17 cellular contexts compared by ENCODE assay signal in genomic region chr17:13788385-13788784, GRCh38.
DNase-seq lines count a peak whose midpoint lies in the region; ATAC-seq and TF ChIP-seq lines count a peak whose summit lies in the region.
"Had no signal": no experiment of that assay in that cellular context is flagged by ENCODE, and none has a peak within 500 bp of the region (broad histone marks: within the 10 kb centered on the region; RNA-seq: fewer than 3 reads in every experiment).

No MANE protein-coding gene starts in this region.

- H2BK15ac ChIP-seq in H9 (ENCODE audit: low read depth, low read length): no peak overlapping the region

- H2BK120ac ChIP-seq in H9 (ENCODE audit: low read depth, low read length, poor library complexity, severe bottlenecking): no peak overlapping the region

- no peak overlapping the region for H4K8ac ChIP-seq in H9 (replicated peaks; ENCODE audit: insufficient read length, low read depth, low read length)

- no peak overlapping the region for H3K4ac ChIP-seq in H9 (ENCODE audit: low read depth, low read length)

- peak overlapping the region; percentile 42 for H3K27ac Mint-ChIP-seq in mesothelial cell of epicardium
- no peak overlapping the region for H3K27ac Mint-ChIP-seq in H9
- H3K27ac Mint-ChIP-seq: CD14-positive monocyte; CD8-positive, alpha-beta T cell had no signal

- H3K56ac ChIP-seq in H9 (ENCODE audit: insufficient read length, low read depth, low read length): no peak overlapping the region

- no peaks in the 10 kb centered on the region for H4K20me1 ChIP-seq in H9 (ENCODE audit: control insufficient read depth, insufficient read depth, insufficient read length)

- no peak overlapping the region for H2BK20ac ChIP-seq in H9 (ENCODE audit: low read depth, low read length, poor library complexity, severe bottlenecking)

- H3K79me1 ChIP-seq in H9 (ENCODE audit: insufficient read depth, low read depth, low read length, poor library complexity, severe bottlenecking): no peaks in the 10 kb centered on the region

- TF ChIP-seq CTCF in fibroblast of villous mesenchyme (IDR thresholded peaks at IDR 0.05; ENCODE audit: insufficient read depth, low read depth, low read length): no peak
- no peak for TF ChIP-seq CTCF in mesothelial cell of epicardium (IDR thresholded peaks at IDR 0.05; ENCODE audit: unreplicated experiment)
- TF ChIP-seq CTCF in gastroesophageal sphincter (IDR thresholded peaks at IDR 0.05): no peak
- no peak for TF ChIP-seq CTCF in H9 (conservative IDR thresholded peaks at IDR 0.05)

- H3K36me3 Mint-ChIP-seq in mesothelial cell of epicardium (peaks cover 3% of the 10 kb centered on the region), H9 (ENCODE audit: insufficient read depth in 1 of 3, low read depth in 3 of 3) (peaks cover 0 to 7% (median 0%) of the 10 kb centered on the region in 3 experiments; a peak in 2 of 7 replicates)
- H3K36me3 Mint-ChIP-seq: CD14-positive monocyte; CD8-positive, alpha-beta T cell had no signal

- H4K5ac ChIP-seq in H9 (ENCODE audit: insufficient read length, low read depth, low read length): no peak overlapping the region

- no peak overlapping the region for H3K23ac ChIP-seq in H9 (ENCODE audit: insufficient read length, low read depth, low read length)

- TF ChIP-seq POLR2A in gastroesophageal sphincter (IDR thresholded peaks at IDR 0.05): no peak

- H3K9me3 ChIP-seq in gastroesophageal sphincter (no peaks in the 10 kb centered on the region), H9 (ENCODE audit: control insufficient read depth, low read depth, low read length) (peaks cover 6% of the 10 kb centered on the region)
- H3K9me3 ChIP-seq: A549, HAP-1 had no signal

- H3K4me2 ChIP-seq in H9 (ENCODE audit: insufficient read depth, insufficient read length, low read length): no peak overlapping the region
- H3K4me2 ChIP-seq: A549 had no signal

- H3K4me3 ChIP-seq in fibroblast of villous mesenchyme (ENCODE audit: low read depth, low read length): no peak overlapping the region
- H3K4me3 ChIP-seq in gastroesophageal sphincter: no peak overlapping the region
- H3K4me3 ChIP-seq: A549, HAP-1 had no signal

- no peak overlapping the region for H3K18ac ChIP-seq in H9 (ENCODE audit: insufficient read length, low read depth, low read length)

- no peak overlapping the region for H4K91ac ChIP-seq in H9 (ENCODE audit: insufficient read length, low read depth, low read length)

- H3K4me3 Mint-ChIP-seq in mesothelial cell of epicardium (no peak overlapping the region), H9 (no peak overlapping the region)
- H3K4me3 Mint-ChIP-seq: CD14-positive monocyte; CD8-positive, alpha-beta T cell had no signal

- H3K36me3 ChIP-seq in gastroesophageal sphincter: no peaks in the 10 kb centered on the region
- H3K36me3 ChIP-seq: HAP-1 had no signal

- WGBS in gastroesophageal sphincter (ENCODE audit: low coverage in 1 of 2), 2 donors: 29 to 50% methylated on average over 1 to 2 of the region's 2 CpGs
- WGBS in H9 (ENCODE audit: extremely low coverage, insufficient read length, low lambda C conversion rate): no CpG with 5 or more reads among the region's 2 CpGs

- no peaks in the 10 kb centered on the region for H3K23me2 ChIP-seq in H9 (ENCODE audit: insufficient read length, low read depth, low read length, poor library complexity, severe bottlenecking)

- no peaks in the 10 kb centered on the region for H3K27me3 Mint-ChIP-seq in mesothelial cell of epicardium (ENCODE audit: low read depth)
- H3K27me3 Mint-ChIP-seq in H9 (ENCODE audit: low read depth): no peaks in the 10 kb centered on the region

- no peak overlapping the region for H2BK12ac ChIP-seq in H9 (ENCODE audit: insufficient read length, low read depth, low read length)

- H3K9me3 Mint-ChIP-seq in mesothelial cell of epicardium (peaks cover 7% of the 10 kb centered on the region), H9 (peaks cover 6 to 8% of the 10 kb centered on the region in 2 experiments; a peak in 3 of 5 replicates)
- H3K9me3 Mint-ChIP-seq: CD8-positive, alpha-beta T cell had no signal

- H3K27me3 ChIP-seq in gastroesophageal sphincter (no peaks in the 10 kb centered on the region), H9 (ENCODE audit: insufficient read depth, low read length) (no peaks in the 10 kb centered on the region)

- no peak overlapping the region for H2BK5ac ChIP-seq in H9 (ENCODE audit: insufficient read length, low read length)

- peaks cover 10% of the 10 kb centered on the region for H3K4me1 Mint-ChIP-seq in mesothelial cell of epicardium
- H3K4me1 Mint-ChIP-seq in H9: peaks cover 2 to 4% of the 10 kb centered on the region in 2 experiments; a peak in 1 of 4 replicates
- H3K4me1 Mint-ChIP-seq: CD14-positive monocyte had no signal

- peak; percentile 66 for ATAC-seq in left ventricle myocardium superior
- ATAC-seq in gastroesophageal sphincter: no peak
- no peak for ATAC-seq in HG02678 (IDR thresholded peaks at IDR 0.05; ENCODE audit: unreplicated experiment)
- ATAC-seq: A549; CD8-positive, alpha-beta T cell had no signal

- TF ChIP-seq EP300 in gastroesophageal sphincter (IDR thresholded peaks at IDR 0.05): no peak

- H3K4me1 ChIP-seq in gastroesophageal sphincter: peaks cover 0 to 12% (median 0%) of the 10 kb centered on the region in 3 donors
- H3K4me1 ChIP-seq in H9 (ENCODE audit: insufficient read depth, low read length): peaks cover 3% of the 10 kb centered on the region; the same call in 1 of the 2 replicates
- H3K4me1 ChIP-seq: A549, HAP-1 had no signal

- H2AFZ ChIP-seq in H9 (ENCODE audit: low read length): no peak overlapping the region

- no peak overlapping the region for H3T11ph ChIP-seq in H9 (ENCODE audit: low read length)

- no peaks in the 10 kb centered on the region for H3K79me2 ChIP-seq in H9 (ENCODE audit: insufficient read depth, low read length)

- H3K9ac ChIP-seq in H9 (ENCODE audit: extremely low read depth, insufficient read length, low read length): no peak overlapping the region

- H3K27ac ChIP-seq in gastroesophageal sphincter (no peak overlapping the region), H9 (ENCODE audit: insufficient read length, low read depth, low read length) (no peak overlapping the region)
- H3K27ac ChIP-seq: A549 had no signal

- peak; percentile 15 for DNase-seq in SK-N-DZ (ENCODE audit: low spot score)
- DNase-seq in fibroblast of villous mesenchyme (ENCODE audit: low read depth): peak; percentile 17
- no peak for DNase-seq in left ventricle myocardium superior
- DNase-seq in mesothelial cell of epicardium (ENCODE audit: low spot score in 2 of 2, unreplicated experiment in 2 of 2): no peak
- DNase-seq in H9: no peak
- DNase-seq: CD8-positive, alpha-beta T cell; COR-L47; DMS153; DMS79 treated with DMSO at 0.1 percent for 48 hours; EL; GDM1; GOT3 had no signal

- H3K14ac ChIP-seq in H9 (ENCODE audit: insufficient read depth, low read length): no peak overlapping the region

- H2AK5ac ChIP-seq in H9 (ENCODE audit: insufficient read length, low read length): no peak overlapping the region

- intact Hi-C loops in left ventricle myocardium superior (cut with micrococcal nuclease): no loop called here

Comparison
In these comparisons a context has a peak if more than half of its experiments do, and no peak if none do; other contexts are left out.
1. DNase-seq: peak in SK-N-DZ (single experiment) and fibroblast of villous mesenchyme (single experiment); none in left ventricle myocardium superior (single experiment), mesothelial cell of epicardium (0 of 2) and H9 (single experiment).